In the genomic region with DNA sequence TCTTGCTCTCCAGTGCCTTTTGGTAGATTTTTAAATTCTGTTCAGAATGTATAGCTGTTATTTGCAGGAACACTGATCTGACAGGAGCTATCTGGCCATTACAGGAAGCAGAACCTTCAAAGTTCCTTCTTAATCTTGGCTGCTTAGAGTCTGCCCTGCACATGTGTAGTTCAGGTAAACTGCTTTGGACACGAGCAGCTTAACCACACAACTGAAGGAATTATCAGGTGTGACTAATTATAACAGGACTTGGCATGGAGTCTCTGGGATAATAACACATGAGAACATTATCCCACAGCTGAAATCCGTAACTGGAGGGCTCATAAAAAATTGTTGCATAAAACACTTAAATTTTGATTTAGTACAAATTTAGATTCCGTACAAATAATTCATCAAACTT, we compare ENCODE assay signal across 1 cellular context.
TF ChIP-seq lines count a peak whose summit lies in the region.

No MANE protein-coding gene starts in this region.

TF ChIP-seq in IMR-90, 13 proteins besides CTCF, POLR2A, EP300 and RAD21:
- no peak for TF ChIP-seq MAZ (IDR thresholded peaks at IDR 0.05; ENCODE audit: borderline replicate concordance, low read depth, low read length)
- TF ChIP-seq FOS (IDR thresholded peaks at IDR 0.05; ENCODE audit: low read depth, low read length): no peak
- no peak for TF ChIP-seq CHD1 (IDR thresholded peaks at IDR 0.05; ENCODE audit: low read depth, low read length)
- TF ChIP-seq BHLHE40 (IDR thresholded peaks at IDR 0.05; ENCODE audit: low read depth, low read length): no peak
- no peak for TF ChIP-seq ELK1 (IDR thresholded peaks at IDR 0.05; ENCODE audit: borderline replicate concordance, low read depth, low read length)
- TF ChIP-seq, protein P1, sequence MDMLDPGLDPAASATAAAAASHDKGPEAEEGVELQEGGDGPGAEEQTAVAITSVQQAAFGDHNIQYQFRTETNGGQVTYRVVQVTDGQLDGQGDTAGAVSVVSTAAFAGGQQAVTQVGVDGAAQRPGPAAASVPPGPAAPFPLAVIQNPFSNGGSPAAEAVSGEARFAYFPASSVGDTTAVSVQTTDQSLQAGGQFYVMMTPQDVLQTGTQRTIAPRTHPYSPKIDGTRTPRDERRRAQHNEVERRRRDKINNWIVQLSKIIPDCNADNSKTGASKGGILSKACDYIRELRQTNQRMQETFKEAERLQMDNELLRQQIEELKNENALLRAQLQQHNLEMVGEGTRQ (IDR thresholded peaks at IDR 0.05; ENCODE audit: low read depth, low read length): no peak
- no peak for TF ChIP-seq CEBPB (IDR thresholded peaks at IDR 0.05; ENCODE audit: low read depth, low read length)
- no peak for TF ChIP-seq RFX5 (IDR thresholded peaks at IDR 0.05; ENCODE audit: low read depth, low read length)
- TF ChIP-seq MXI1 (IDR thresholded peaks at IDR 0.05; ENCODE audit: borderline replicate concordance, low read depth, low read length): no peak
- no peak for TF ChIP-seq SMC3 (IDR thresholded peaks at IDR 0.05; ENCODE audit: low read depth, low read length)
- no peak for TF ChIP-seq NFE2L2 (IDR thresholded peaks at IDR 0.05; ENCODE audit: low read depth, low read length)
- no peak for TF ChIP-seq MAFK (IDR thresholded peaks at IDR 0.05; ENCODE audit: low read depth, low read length)
- TF ChIP-seq RCOR1 (IDR thresholded peaks at IDR 0.05; ENCODE audit: insufficient replicate concordance, low read length): no peak
